16 cellular contexts compared by ENCODE assay signal in genomic region chr10:69730251-69731156, GRCh38.
A peak's percentile ranks its signal among the peaks of the same experiment; 100 is the strongest.
DNase-seq lines count a peak whose midpoint lies in the region; TF ChIP-seq lines count a peak whose summit lies in the region.
"Had no signal": no experiment of that assay in that cellular context is flagged by ENCODE, and none has a peak within 500 bp of the region (broad histone marks: within the 10 kb centered on the region; RNA-seq: fewer than 3 reads in every experiment).

No MANE protein-coding gene starts in this region.

- no peaks in the 10 kb centered on the region for H3K27me3 ChIP-seq in MG63
- H3K27me3 ChIP-seq in endodermal cell (ENCODE audit: control insufficient read depth, insufficient read depth, low read length, poor library complexity, severe bottlenecking): no peaks in the 10 kb centered on the region
- H3K27me3 ChIP-seq in hepatocyte: peaks cover under 1% of the 10 kb centered on the region
- H3K27me3 ChIP-seq in skeletal muscle tissue (ENCODE audit: control insufficient read depth in 3 of 3, insufficient read depth in 3 of 3, low read length in 3 of 3): no peaks in the 10 kb centered on the region
- H3K27me3 ChIP-seq: esophagus squamous epithelium had no signal

- H3K9me3 Mint-ChIP-seq in endodermal cell (no peaks in the 10 kb centered on the region), CD14-positive monocyte (no peaks in the 10 kb centered on the region)
- H3K9me3 Mint-ChIP-seq: activated CD4-positive, alpha-beta memory T cell treated with anti-CD3 and anti-CD28 coated beads for 36 hours; CD4-positive, alpha-beta memory T cell; stimulated activated naive B cell treated with anti-CD40 and anti-IgM and Interleukin-4, amounts not matched to agents 10 μg/mL and 1 μg/mL and 100 μg/mL, for 72 hours had no signal

- no peak overlapping the region for H3K27ac ChIP-seq in endodermal cell (ENCODE audit: low read depth, low read length)
- no peak overlapping the region for H3K27ac ChIP-seq in hepatocyte
- no peak overlapping the region for H3K27ac ChIP-seq in skeletal muscle tissue (ENCODE audit: low read depth, low read length)

- H3K4me2 ChIP-seq in hepatocyte: no peak overlapping the region

- intact Hi-C loops in CD14-positive monocyte (cut with micrococcal nuclease): no loop called here

- H3K4me1 Mint-ChIP-seq in endodermal cell (peaks cover 30% of the 10 kb centered on the region), CD14-positive monocyte (no peaks in the 10 kb centered on the region)
- H3K4me1 Mint-ChIP-seq: stimulated activated naive B cell treated with anti-CD40 and anti-IgM and Interleukin-4, amounts not matched to agents 10 μg/mL and 1 μg/mL and 100 μg/mL, for 72 hours had no signal

- H3K36me3 ChIP-seq in MG63 (no peaks in the 10 kb centered on the region), endodermal cell (ENCODE audit: control insufficient read depth, insufficient read depth, low read length) (no peaks in the 10 kb centered on the region), hepatocyte (replicated peaks; ENCODE audit: insufficient read depth, low read depth) (no peaks in the 10 kb centered on the region), skeletal muscle tissue (ENCODE audit: control insufficient read depth in 3 of 3, insufficient read depth in 3 of 3, low read length in 3 of 3) (no peaks in the 10 kb centered on the region)
- H3K36me3 ChIP-seq: esophagus squamous epithelium had no signal

- TF ChIP-seq CTCF in endodermal cell (conservative IDR thresholded peaks at IDR 0.05): no peak
- TF ChIP-seq CTCF in hepatocyte (IDR thresholded peaks at IDR 0.05; ENCODE audit: poor library complexity): no peak
- no peak for TF ChIP-seq CTCF in CD14-positive monocyte (IDR thresholded peaks at IDR 0.05)

- H3K9me2 ChIP-seq in hepatocyte (replicated peaks; ENCODE audit: insufficient read depth): no peaks in the 10 kb centered on the region

- H4K20me1 ChIP-seq in hepatocyte (ENCODE audit: insufficient read depth, poor library complexity, severe bottlenecking): no peaks in the 10 kb centered on the region

- H3K4me3 Mint-ChIP-seq in endodermal cell: no peak overlapping the region
- H3K4me3 Mint-ChIP-seq in CD14-positive monocyte: no peak overlapping the region
- H3K4me3 Mint-ChIP-seq: activated CD4-positive, alpha-beta memory T cell treated with anti-CD3 and anti-CD28 coated beads for 36 hours; CD4-positive, alpha-beta memory T cell; stimulated activated naive B cell treated with anti-CD40 and anti-IgM and Interleukin-4, amounts not matched to agents 10 μg/mL and 1 μg/mL and 100 μg/mL, for 72 hours had no signal

- H3K9ac ChIP-seq in endodermal cell (ENCODE audit: extremely low read depth, low read length, poor library complexity, severe bottlenecking) (no peak overlapping the region), skeletal muscle tissue (ENCODE audit: low read depth in 1 of 3, low read length in 3 of 3) (peak overlapping the region in 2 of 3 donors; percentile 33 to 60)

- peaks cover 17% of the 10 kb centered on the region for H3K4me1 ChIP-seq in endodermal cell (ENCODE audit: control insufficient read depth, insufficient read depth, low read length)
- peaks cover 20% of the 10 kb centered on the region for H3K4me1 ChIP-seq in hepatocyte (ENCODE audit: insufficient read depth)
- peaks cover 47 to 79% (median 74%) of the 10 kb centered on the region in 3 donors for H3K4me1 ChIP-seq in skeletal muscle tissue (ENCODE audit: control insufficient read depth in 3 of 3, insufficient read depth in 3 of 3, low read length in 3 of 3)

- WGBS in endodermal cell (ENCODE audit: insufficient coverage in 1 of 2, insufficient read length in 1 of 2), 2 experiments: 88 to 96% methylated on average over 9 to 16 of the region's 16 CpGs
- 66% methylated on average over 16 of the region's 16 CpGs for WGBS in hepatocyte (ENCODE audit: low lambda C conversion rate, missing lambda C conversion rate)

- H3K27me3 Mint-ChIP-seq in endodermal cell (ENCODE audit: insufficient read depth) (peaks cover 19% of the 10 kb centered on the region), CD14-positive monocyte (ENCODE audit: low read depth in 3 of 3) (peaks cover 0 to 4% (median 2%) of the 10 kb centered on the region in 3 donors)

- no peaks in the 10 kb centered on the region for H3K79me2 ChIP-seq in hepatocyte

- peak; percentile 88 for DNase-seq in MG63
- peak; percentile 44 for DNase-seq in endodermal cell
- peak; percentile 35 for DNase-seq in hepatocyte (ENCODE audit: low spot score)
- DNase-seq in islet precursor cell: no peak
- no peak for DNase-seq in CD14-positive monocyte (ENCODE audit: low spot score)
- DNase-seq in activated gamma-delta T cell treated with Interleukin-2 at 50 U/mL for 16 hours: no peak
- no peak for DNase-seq in GM19238 (ENCODE audit: insufficient read length, low spot score)
- DNase-seq: activated CD4-positive, alpha-beta memory T cell treated with anti-CD3 and anti-CD28 coated beads for 36 hours; activated naive CD4-positive, alpha-beta T cell treated with Interleukin-2 at 50 U/mL for 16 hours; CD4-positive, alpha-beta memory T cell; esophagus squamous epithelium; Karpas-422; NCI-H146; stimulated activated CD4-positive, alpha-beta T cell treated with anti-CD3 and anti-CD28 coated beads, Interleukin-4, amount 100 ng/mL, for 4 hours; stimulated activated naive B cell treated with anti-CD40 and anti-IgM and Interleukin-4, amounts not matched to agents 10 μg/mL and 1 μg/mL and 100 μg/mL, for 72 hours had no signal

- H3K36me3 Mint-ChIP-seq in endodermal cell (ENCODE audit: low read depth) (no peaks in the 10 kb centered on the region), CD14-positive monocyte (no peaks in the 10 kb centered on the region)
- H3K36me3 Mint-ChIP-seq: activated CD4-positive, alpha-beta memory T cell treated with anti-CD3 and anti-CD28 coated beads for 36 hours; CD4-positive, alpha-beta memory T cell; stimulated activated naive B cell treated with anti-CD40 and anti-IgM and Interleukin-4, amounts not matched to agents 10 μg/mL and 1 μg/mL and 100 μg/mL, for 72 hours had no signal

- H3K9me3 ChIP-seq in MG63 (no peaks in the 10 kb centered on the region), endodermal cell (ENCODE audit: control insufficient read depth, low read length) (no peaks in the 10 kb centered on the region), hepatocyte (ENCODE audit: low read depth) (no peaks in the 10 kb centered on the region), skeletal muscle tissue (ENCODE audit: control insufficient read depth in 3 of 3, low read length in 3 of 3) (no peaks in the 10 kb centered on the region)
- H3K9me3 ChIP-seq: esophagus squamous epithelium had no signal

- no peak overlapping the region for H2AFZ ChIP-seq in hepatocyte

- no peak overlapping the region for H3K27ac Mint-ChIP-seq in endodermal cell
- peak overlapping the region in 1 of 7 donors; percentile 18 for H3K27ac Mint-ChIP-seq in CD14-positive monocyte
- H3K27ac Mint-ChIP-seq: activated CD4-positive, alpha-beta memory T cell treated with anti-CD3 and anti-CD28 coated beads for 36 hours; CD4-positive, alpha-beta memory T cell; stimulated activated naive B cell treated with anti-CD40 and anti-IgM and Interleukin-4, amounts not matched to agents 10 μg/mL and 1 μg/mL and 100 μg/mL, for 72 hours had no signal

- H3K4me3 ChIP-seq in MG63: no peak overlapping the region
- no peak overlapping the region for H3K4me3 ChIP-seq in endodermal cell (ENCODE audit: low read length)
- no peak overlapping the region for H3K4me3 ChIP-seq in hepatocyte
- H3K4me3 ChIP-seq in skeletal muscle tissue (ENCODE audit: low read length in 3 of 3): no peak overlapping the region
- H3K4me3 ChIP-seq: esophagus squamous epithelium had no signal

Comparison
In these comparisons a context has a peak if more than half of its experiments do, and no peak if none do; other contexts are left out.
1. DNase-seq: peak in MG63 (single experiment), endodermal cell (single experiment) and hepatocyte (single experiment); none in islet precursor cell (single experiment), CD14-positive monocyte (single experiment), activated gamma-delta T cell treated with Interleukin-2 at 50 U/mL for 16 hours (single experiment) and GM19238 (single experiment).